18 cellular contexts compared by ENCODE assay signal in the genomic region with DNA sequence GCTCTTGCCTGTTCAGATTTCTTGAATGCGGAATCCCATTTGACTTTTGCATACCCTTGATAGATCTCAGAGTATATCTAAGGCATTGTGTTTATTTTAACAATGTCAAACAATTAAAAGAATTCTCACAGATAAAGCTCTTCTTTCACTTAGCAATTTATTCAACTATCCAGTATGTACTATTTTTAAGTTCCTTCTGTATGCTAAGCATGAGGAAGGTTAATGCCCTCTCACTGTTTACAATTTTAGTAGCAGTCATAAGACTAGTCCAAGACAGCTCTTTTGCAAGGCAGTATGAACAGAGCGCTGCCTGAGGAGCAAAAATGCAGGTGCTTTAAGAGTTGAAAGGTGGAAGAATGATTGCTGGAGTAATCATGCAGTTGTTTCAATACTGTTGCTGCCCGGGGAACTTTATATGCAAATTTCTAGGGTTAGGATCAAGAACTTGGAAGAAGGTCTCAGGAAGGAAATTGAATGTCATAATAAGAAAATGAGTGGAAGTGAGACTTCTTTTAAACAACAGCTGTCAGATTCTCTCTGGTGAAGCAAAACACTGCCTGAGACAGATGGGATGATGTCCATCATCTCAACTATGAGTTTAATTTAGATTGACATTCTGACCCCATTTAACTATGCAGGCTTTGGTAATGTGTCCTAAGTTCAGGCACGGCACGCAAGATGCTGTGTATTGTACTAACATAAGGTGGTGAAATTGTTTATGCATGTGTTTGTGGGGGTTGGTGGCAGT.
"Had no signal": no experiment of that assay in that cellular context is flagged by ENCODE, and none has a peak within 500 bp of the region (broad histone marks: within the 10 kb centered on the region; RNA-seq: fewer than 3 reads in every experiment).

No MANE protein-coding gene starts in this region.

- H3K4me1 ChIP-seq: prostate gland, suprapubic skin, upper lobe of left lung had no signal

- H3K36me3 Mint-ChIP-seq: natural killer cell had no signal

- H3K4me3 Mint-ChIP-seq: activated B cell treated with CpG ODN at 0.5 μM for 24 hours; activated CD4-positive, alpha-beta T cell treated with anti-CD3 and anti-CD28 coated beads, Interleukin-2, amount 10 ng/mL, durations not matched to agents 24 days and 14 days; activated naive CD4-positive, alpha-beta T cell treated with anti-CD3 and anti-CD28 coated beads for 36 hours; activated T-helper 17 cell treated with anti-CD3 and anti-CD28 coated beads, Interleukin-2, amount 50 U/mL, for 72 hours; natural killer cell had no signal

- H3K36me3 ChIP-seq: prostate gland, suprapubic skin, upper lobe of left lung had no signal

- H3K27me3 ChIP-seq: suprapubic skin, upper lobe of left lung had no signal

- H3K4me1 Mint-ChIP-seq: activated B cell treated with CpG ODN at 0.5 μM for 24 hours; activated CD4-positive, alpha-beta T cell treated with anti-CD3 and anti-CD28 coated beads, Interleukin-2, amount 10 ng/mL, durations not matched to agents 24 days and 14 days; activated T-helper 17 cell treated with anti-CD3 and anti-CD28 coated beads, Interleukin-2, amount 50 U/mL, for 72 hours; natural killer cell had no signal

- H3K4me3 ChIP-seq: lung, prostate gland, suprapubic skin, upper lobe of left lung had no signal

- H3K27me3 Mint-ChIP-seq: activated B cell treated with CpG ODN at 0.5 μM for 24 hours; activated CD4-positive, alpha-beta T cell treated with anti-CD3 and anti-CD28 coated beads, Interleukin-2, amount 10 ng/mL, durations not matched to agents 24 days and 14 days; activated T-helper 17 cell treated with anti-CD3 and anti-CD28 coated beads, Interleukin-2, amount 50 U/mL, for 72 hours had no signal

- DNase-seq: activated B cell treated with CpG ODN at 0.5 μM for 24 hours; activated CD4-positive, alpha-beta T cell treated with anti-CD3 and anti-CD28 coated beads, Interleukin-2, amount 10 ng/mL, durations not matched to agents 24 days and 14 days; activated CD8-positive, alpha-beta memory T cell treated with anti-CD3 and anti-CD28 coated beads for 24 hours; activated naive CD4-positive, alpha-beta T cell treated with anti-CD3 and anti-CD28 coated beads for 36 hours; caudate nucleus; cortex of kidney; effector memory CD4-positive, alpha-beta T cell; hypothalamus; natural killer cell; stimulated activated CD4-positive, alpha-beta T cell treated with anti-CD3 and anti-CD28 coated beads, Interleukin-2, amount 100 ng/mL, for 24 hours; stimulated activated naive CD4-positive, alpha-beta T cell; upper lobe of left lung had no signal

- H3K9me3 Mint-ChIP-seq: activated B cell treated with CpG ODN at 0.5 μM for 24 hours; activated CD4-positive, alpha-beta T cell treated with anti-CD3 and anti-CD28 coated beads, Interleukin-2, amount 10 ng/mL, durations not matched to agents 24 days and 14 days; activated naive CD4-positive, alpha-beta T cell treated with anti-CD3 and anti-CD28 coated beads for 36 hours; activated T-helper 17 cell treated with anti-CD3 and anti-CD28 coated beads, Interleukin-2, amount 50 U/mL, for 72 hours had no signal

- H3K9me3 ChIP-seq: prostate gland, suprapubic skin, upper lobe of left lung had no signal

- H3K27ac Mint-ChIP-seq: activated B cell treated with CpG ODN at 0.5 μM for 24 hours; activated CD4-positive, alpha-beta T cell treated with anti-CD3 and anti-CD28 coated beads, Interleukin-2, amount 10 ng/mL, durations not matched to agents 24 days and 14 days; activated naive CD4-positive, alpha-beta T cell treated with anti-CD3 and anti-CD28 coated beads for 36 hours; activated T-helper 17 cell treated with anti-CD3 and anti-CD28 coated beads, Interleukin-2, amount 50 U/mL, for 72 hours; natural killer cell had no signal

- ATAC-seq: activated T-helper 17 cell treated with anti-CD3 and anti-CD28 coated beads, Interleukin-2, amount 50 U/mL, for 72 hours; natural killer cell; sciatic nerve had no signal

- H3K27ac ChIP-seq: epithelial cell of prostate, prostate gland, suprapubic skin, upper lobe of left lung had no signal
